Comparison of ENCODE assay signal across 8 cellular contexts in the genomic region with DNA sequence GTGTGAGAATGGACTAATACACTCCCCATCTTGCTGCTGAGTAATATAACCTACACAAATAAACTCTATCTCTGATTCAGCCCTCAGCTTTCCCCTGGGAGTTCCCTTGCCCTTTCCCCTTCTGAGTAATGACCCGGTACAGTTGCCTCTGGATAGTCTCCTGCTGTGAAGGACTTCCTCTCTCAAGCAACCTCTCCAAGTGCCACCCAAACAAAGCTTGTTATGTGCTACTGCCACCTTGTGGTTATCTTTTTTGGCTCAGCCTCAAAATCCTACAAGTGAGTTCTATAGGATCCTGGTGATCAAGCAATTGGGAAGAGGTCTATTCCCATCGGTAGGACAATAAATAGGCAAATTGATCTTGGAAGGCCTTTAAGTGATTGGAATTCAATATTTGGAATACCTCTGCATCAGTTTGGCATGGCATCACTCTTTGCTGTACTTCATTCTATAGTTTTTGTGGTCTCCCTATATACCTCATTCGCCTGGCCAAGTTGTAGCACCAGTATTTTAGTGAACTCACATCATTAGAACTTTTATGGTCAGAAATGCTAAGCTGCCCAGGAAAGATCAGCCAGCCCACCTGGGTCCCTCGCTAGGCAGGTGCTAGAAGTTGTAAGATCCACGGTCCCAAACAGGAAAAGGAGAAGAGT. TPM values are rescaled to one million over a fixed set of nuclear protein-coding genes. Genes with fewer than 3 reads are reported as not detected.
DNase-seq lines count a peak whose midpoint lies in the region; ATAC-seq, FAIRE-seq and TF ChIP-seq lines count a peak whose summit lies in the region.

No MANE protein-coding gene starts in this region.

- intact Hi-C loops in breast epithelium (cut with DNase I; ENCODE audit: low total_unique reads): no loop called here

- H3K27ac ChIP-seq in A549 (peak overlapping the region; percentile 49 to 81; a peak in 5 of 6 replicates), breast epithelium (no peak overlapping the region)

- TF ChIP-seq EP300 in A549 (IDR thresholded peaks at IDR 0.05): peak in 1 of 2 experiments; percentile 38; a peak in 2 of 5 replicates

- POLR2A ChIA-PET in A549 (lab: Yijun Ruan, JAX): interaction anchor here (1.4 to 1.7 kb wide), 2 partner anchors 52 to 93 kb away, joined by 4 to 8 read pairs; no protein-coding TSS in a partner anchor

- no peaks in the 10 kb centered on the region for H3K36me3 Mint-ChIP-seq in immature natural killer cell

- H3K27me3 Mint-ChIP-seq in immature natural killer cell (ENCODE audit: low read depth in 3 of 3): peaks cover 0 to 2% (median 0%) of the 10 kb centered on the region in 3 donors

- peaks cover 0 to 32% of the 10 kb centered on the region in 2 donors for H3K27me3 ChIP-seq in breast epithelium

- DNase-seq in A549 (ENCODE audit: low read depth in 1 of 2, low spot score in 1 of 2) (peak; percentile 78 to 93), GM12865 (ENCODE audit: low read depth) (peak; percentile 75), NCI-H1105 treated with DMSO at 0.1 percent for 48 hours (lab: John Stamatoyannopoulos, UW) (peak; percentile 71), breast epithelium (ENCODE audit: low spot score in 2 of 2) (peak in 1 of 2 donors; percentile 23), immature natural killer cell (peak; percentile 23 to 49 (median 39))
- DNase-seq in stimulated activated CD4-positive, alpha-beta T cell treated with anti-CD3 and anti-CD28 coated beads, Interleukin-2, amount 100 ng/mL, for 24 hours: peak; percentile 1 to 50

- CTCF ChIA-PET in A549 (lab: Yijun Ruan, JAX): interaction anchor here (0.7 to 1.9 kb wide), 25 partner anchors 8 to 488 kb away, joined by 3 to 16 read pairs (median 4); no protein-coding TSS in a partner anchor

- H3K9me3 ChIP-seq in A549 (no peaks in the 10 kb centered on the region; the same call in 2 of the 3 replicates), breast epithelium (peaks cover 0 to 7% of the 10 kb centered on the region in 2 donors)

- H3K36me3 ChIP-seq in breast epithelium: no peaks in the 10 kb centered on the region

- no peak overlapping the region for H3K4me3 Mint-ChIP-seq in immature natural killer cell

- TF ChIP-seq POLR2A in A549 (IDR thresholded peaks at IDR 0.05; ENCODE audit: low read length) (no peak), breast epithelium (IDR thresholded peaks at IDR 0.05) (no peak)

- H3K4me3 ChIP-seq in A549: no peak overlapping the region
- H3K4me3 ChIP-seq in GM12865 (ENCODE audit: low read depth, low read length): no peak overlapping the region
- H3K4me3 ChIP-seq in breast epithelium: no peak overlapping the region

- H3K27ac Mint-ChIP-seq in immature natural killer cell: no peak overlapping the region

- H3K4me1 Mint-ChIP-seq in immature natural killer cell: no peaks in the 10 kb centered on the region

- peak overlapping the region; percentile 44 for H3K4me2 ChIP-seq in A549

- TF ChIP-seq RAD21 in A549 (conservative IDR thresholded peaks at IDR 0.05 in 1 of 2, IDR thresholded peaks at IDR 0.05 in 1 of 2): peak; percentile 86 to 90

- TF ChIP-seq CTCF in A549 (IDR thresholded peaks at IDR 0.05) (peak; percentile 83), GM12865 (IDR thresholded peaks at IDR 0.05; ENCODE audit: insufficient read depth, low read depth, low read length, missing control alignments) (peak; percentile 51), breast epithelium (IDR thresholded peaks at IDR 0.05) (peak; percentile 24 to 42 (median 41))

- 39% methylated on average over 4 of the region's 5 CpGs for WGBS in A549 (ENCODE audit: missing lambda C conversion rate)

- FAIRE-seq in A549 (lab: Jason Lieb, UNC): peak; percentile 100

- ATAC-seq in A549 (peak; percentile 100), HG02623 (IDR thresholded peaks at IDR 0.05; ENCODE audit: unreplicated experiment) (peak; percentile 64), SK-N-SH treated with all-trans-retinoic acid at 6 μM for 48 hours (peak; percentile 95)

- H3K4me1 ChIP-seq in A549 (peaks cover 15% of the 10 kb centered on the region), breast epithelium (no peaks in the 10 kb centered on the region)

- no peaks in the 10 kb centered on the region for H3K9me3 Mint-ChIP-seq in immature natural killer cell

TF ChIP-seq in A549, 52 proteins besides CTCF, POLR2A, EP300 and RAD21:
- TF ChIP-seq, protein P1, sequence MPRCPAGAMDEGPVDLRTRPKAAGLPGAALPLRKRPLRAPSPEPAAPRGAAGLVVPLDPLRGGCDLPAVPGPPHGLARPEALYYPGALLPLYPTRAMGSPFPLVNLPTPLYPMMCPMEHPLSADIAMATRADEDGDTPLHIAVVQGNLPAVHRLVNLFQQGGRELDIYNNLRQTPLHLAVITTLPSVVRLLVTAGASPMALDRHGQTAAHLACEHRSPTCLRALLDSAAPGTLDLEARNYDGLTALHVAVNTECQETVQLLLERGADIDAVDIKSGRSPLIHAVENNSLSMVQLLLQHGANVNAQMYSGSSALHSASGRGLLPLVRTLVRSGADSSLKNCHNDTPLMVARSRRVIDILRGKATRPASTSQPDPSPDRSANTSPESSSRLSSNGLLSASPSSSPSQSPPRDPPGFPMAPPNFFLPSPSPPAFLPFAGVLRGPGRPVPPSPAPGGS (IDR thresholded peaks at IDR 0.05): 0 out of 3 replicates have a peak, but pooled peaks have one; percentile 48
- TF ChIP-seq HES2 (IDR thresholded peaks at IDR 0.05): no peak
- peak; percentile 60; the same call in 1 of the 2 replicates for TF ChIP-seq JUNB (IDR thresholded peaks at IDR 0.05)
- TF ChIP-seq ZC3H11A (IDR thresholded peaks at IDR 0.05): no peak
- TF ChIP-seq MAX (IDR thresholded peaks at IDR 0.05): 0 out of 2 replicates have a peak, but pooled peaks have one; percentile 17
- peak; percentile 57 for TF ChIP-seq FOSL2 (IDR thresholded peaks at IDR 0.05)
- TF ChIP-seq FOSL2 (CRISPR knock-in tag; IDR thresholded peaks at IDR 0.05): peak; percentile 76
- TF ChIP-seq SREBF2 (IDR thresholded peaks at IDR 0.05): no peak
- peak in 1 of 2 experiments; percentile 52; a peak in 1 of 5 replicates for TF ChIP-seq JUN (IDR thresholded peaks at IDR 0.05)
- peak in 1 of 2 experiments; percentile 49; a peak in 1 of 4 replicates for TF ChIP-seq CEBPB (IDR thresholded peaks at IDR 0.05)
- peak; percentile 83 for TF ChIP-seq SMC3 (IDR thresholded peaks at IDR 0.05)
- TF ChIP-seq KDM5A (IDR thresholded peaks at IDR 0.05): no peak

TF ChIP-seq in SK-N-SH treated with all-trans-retinoic acid at 6 μM for 48 hours, 23 proteins besides CTCF, POLR2A, EP300 and RAD21 (continues in another document):
- no peak for TF ChIP-seq OSR1 (CRISPR knock-in tag; IDR thresholded peaks at IDR 0.05)
- no peak for TF ChIP-seq ESRRG (CRISPR knock-in tag; IDR thresholded peaks at IDR 0.05)
- no peak for TF ChIP-seq ARNTL (CRISPR knock-in tag; IDR thresholded peaks at IDR 0.05; ENCODE audit: borderline replicate concordance, low read depth)
- no peak for TF ChIP-seq SNAI2 (CRISPR knock-in tag; IDR thresholded peaks at IDR 0.05)
- TF ChIP-seq, protein P2, sequence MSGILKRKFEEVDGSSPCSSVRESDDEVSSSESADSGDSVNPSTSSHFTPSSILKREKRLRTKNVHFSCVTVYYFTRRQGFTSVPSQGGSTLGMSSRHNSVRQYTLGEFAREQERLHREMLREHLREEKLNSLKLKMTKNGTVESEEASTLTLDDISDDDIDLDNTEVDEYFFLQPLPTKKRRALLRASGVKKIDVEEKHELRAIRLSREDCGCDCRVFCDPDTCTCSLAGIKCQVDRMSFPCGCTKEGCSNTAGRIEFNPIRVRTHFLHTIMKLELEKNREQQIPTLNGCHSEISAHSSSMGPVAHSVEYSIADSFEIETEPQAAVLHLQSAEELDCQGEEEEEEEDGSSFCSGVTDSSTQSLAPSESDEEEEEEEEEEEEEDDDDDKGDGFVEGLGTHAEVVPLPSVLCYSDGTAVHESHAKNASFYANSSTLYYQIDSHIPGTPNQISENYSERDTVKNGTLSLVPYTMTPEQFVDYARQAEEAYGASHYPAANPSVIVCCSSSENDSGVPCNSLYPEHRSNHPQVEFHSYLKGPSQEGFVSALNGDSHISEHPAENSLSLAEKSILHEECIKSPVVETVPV (CRISPR knock-in tag; IDR thresholded peaks at IDR 0.05): no peak
- TF ChIP-seq PATZ1 (CRISPR knock-in tag; IDR thresholded peaks at IDR 0.05; ENCODE audit: borderline replicate concordance): no peak
- TF ChIP-seq TOX (CRISPR knock-in tag; IDR thresholded peaks at IDR 0.05; ENCODE audit: borderline replicate concordance): no peak
- no peak for TF ChIP-seq ZFP30 (CRISPR knock-in tag; IDR thresholded peaks at IDR 0.05)

RNA-seq across cellular contexts. Expression of gene ZCCHC13, which starts 40.1 kb away (rescaled TPM):
- not detected in 2 replicates for polyA plus RNA-seq in A549 (2011; rRNA removed)
- not detected in 2 replicates for polyA plus RNA-seq in A549 (2012; cell fraction: cytosol; rRNA removed)
- polyA plus RNA-seq in A549 (2012; cell fraction: nucleus; rRNA removed): not detected in 2 replicates
- polyA plus RNA-seq in A549 (2017; fragmentation: RNase III; extraction: RNeasy Plus Mini Kit Qiagen cat#74134 plus additional on column Dnase treatment): not detected in 3 replicates
- polyA minus RNA-seq in A549 (2011; rRNA and poly(A)+ RNA removed): not detected in 2 replicates
- not detected for total RNA-seq in breast epithelium
- not detected for polyA plus RNA-seq in immature natural killer cell

Comparison
In these comparisons a context has a peak if more than half of its experiments do, and no peak if none do; other contexts are left out.
1. H3K27ac ChIP-seq: peak in A549 (2 of 2); none in breast epithelium (0 of 2).
2. Peak in every context shown above with its lines, with median percentiles within 50 percentile points of each other: ATAC-seq and CTCF ChIP-seq.